10 cellular contexts compared by ENCODE assay signal in genomic region chr4:159298502-159298901, GRCh38.
DNase-seq lines count a peak whose midpoint lies in the region; ATAC-seq and TF ChIP-seq lines count a peak whose summit lies in the region.
"Had no signal": no experiment of that assay in that cellular context is flagged by ENCODE, and none has a peak within 500 bp of the region (broad histone marks: within the 10 kb centered on the region; RNA-seq: fewer than 3 reads in every experiment).

No MANE protein-coding gene starts in this region.

- DNase-seq in GM10266 (ENCODE audit: extremely low spot score) (peak; percentile 13), LHCN-M2 (ENCODE audit: low read depth) (peak; percentile 46), iris pigment epithelial cell (ENCODE audit: low read depth) (peak; percentile 57), NCI-H748 (lab: John Stamatoyannopoulos, UW; ENCODE audit: unreplicated experiment) (no peak), NCI-H1436 treated with DMSO at 0.1 percent for 48 hours (lab: John Stamatoyannopoulos, UW) (no peak)
- no peak for DNase-seq in T-helper 2 cell treated with Interferon-gamma antibody and Interleukin-4, amounts not matched to agents 5 μg/mL and 100 μg/mL, for 36 hours (ENCODE audit: low spot score)
- DNase-seq: stimulated activated naive CD4-positive, alpha-beta T cell had no signal

- H3K9me3 Mint-ChIP-seq in T-helper 2 cell treated with Interferon-gamma antibody and Interleukin-4, amounts not matched to agents 5 μg/mL and 100 μg/mL, for 36 hours = no peaks in the 10 kb centered on the region
- peaks cover 3% of the 10 kb centered on the region for H3K9me3 Mint-ChIP-seq in stimulated activated memory B cell treated with anti-CD40 and anti-IgM and Interleukin-4, amounts not matched to agents 10 μg/mL and 1 μg/mL and 100 μg/mL, for 72 hours
- H3K9me3 Mint-ChIP-seq: activated naive CD4-positive, alpha-beta T cell treated with anti-CD3 and anti-CD28 coated beads, Interleukin-2, amount 50 U/mL, for 72 hours had no signal

- peak; percentile 74 for ATAC-seq in GM21529 (IDR thresholded peaks at IDR 0.05; ENCODE audit: unreplicated experiment)
- no peak for ATAC-seq in stimulated activated memory B cell treated with anti-CD40 and anti-IgM and Interleukin-4, amounts not matched to agents 10 μg/mL and 1 μg/mL and 100 μg/mL, for 72 hours

- no peak overlapping the region for H3K27ac Mint-ChIP-seq in T-helper 2 cell treated with Interferon-gamma antibody and Interleukin-4, amounts not matched to agents 5 μg/mL and 100 μg/mL, for 36 hours
- H3K27ac Mint-ChIP-seq in stimulated activated memory B cell treated with anti-CD40 and anti-IgM and Interleukin-4, amounts not matched to agents 10 μg/mL and 1 μg/mL and 100 μg/mL, for 72 hours = no peak overlapping the region
- H3K27ac Mint-ChIP-seq: activated naive CD4-positive, alpha-beta T cell treated with anti-CD3 and anti-CD28 coated beads, Interleukin-2, amount 50 U/mL, for 72 hours had no signal

- TF ChIP-seq CTCF in GM10266 (IDR thresholded peaks at IDR 0.05; ENCODE audit: control insufficient read depth, insufficient read depth, low read depth, missing control alignments) = no peak

- H3K27me3 Mint-ChIP-seq in T-helper 2 cell treated with Interferon-gamma antibody and Interleukin-4, amounts not matched to agents 5 μg/mL and 100 μg/mL, for 36 hours (ENCODE audit: low read depth) = no peaks in the 10 kb centered on the region
- H3K27me3 Mint-ChIP-seq in stimulated activated memory B cell treated with anti-CD40 and anti-IgM and Interleukin-4, amounts not matched to agents 10 μg/mL and 1 μg/mL and 100 μg/mL, for 72 hours = no peaks in the 10 kb centered on the region

- H3K36me3 Mint-ChIP-seq in T-helper 2 cell treated with Interferon-gamma antibody and Interleukin-4, amounts not matched to agents 5 μg/mL and 100 μg/mL, for 36 hours (ENCODE audit: low read depth) = no peaks in the 10 kb centered on the region
- peaks cover 6% of the 10 kb centered on the region for H3K36me3 Mint-ChIP-seq in stimulated activated memory B cell treated with anti-CD40 and anti-IgM and Interleukin-4, amounts not matched to agents 10 μg/mL and 1 μg/mL and 100 μg/mL, for 72 hours
- H3K36me3 Mint-ChIP-seq: activated naive CD4-positive, alpha-beta T cell treated with anti-CD3 and anti-CD28 coated beads, Interleukin-2, amount 50 U/mL, for 72 hours had no signal

- no peak overlapping the region for H3K4me3 Mint-ChIP-seq in T-helper 2 cell treated with Interferon-gamma antibody and Interleukin-4, amounts not matched to agents 5 μg/mL and 100 μg/mL, for 36 hours
- no peak overlapping the region for H3K4me3 Mint-ChIP-seq in stimulated activated memory B cell treated with anti-CD40 and anti-IgM and Interleukin-4, amounts not matched to agents 10 μg/mL and 1 μg/mL and 100 μg/mL, for 72 hours

- H3K4me1 Mint-ChIP-seq in T-helper 2 cell treated with Interferon-gamma antibody and Interleukin-4, amounts not matched to agents 5 μg/mL and 100 μg/mL, for 36 hours (ENCODE audit: low read depth) = no peaks in the 10 kb centered on the region
- peaks cover 12% of the 10 kb centered on the region for H3K4me1 Mint-ChIP-seq in stimulated activated memory B cell treated with anti-CD40 and anti-IgM and Interleukin-4, amounts not matched to agents 10 μg/mL and 1 μg/mL and 100 μg/mL, for 72 hours

Comparison
In these comparisons a context has a peak if more than half of its experiments do, and no peak if none do; other contexts are left out.
1. DNase-seq: peak in GM10266 (single experiment), LHCN-M2 (single experiment) and iris pigment epithelial cell (single experiment); none in T-helper 2 cell treated with Interferon-gamma antibody and Interleukin-4, amounts not matched to agents 5 μg/mL and 100 μg/mL, for 36 hours (single experiment), NCI-H748 (single experiment) and NCI-H1436 treated with DMSO at 0.1 percent for 48 hours (single experiment).